In genomic region chr5:1374030-1374679, GRCh38 we compare ENCODE assay signal across 21 cellular contexts.
"Had no signal": no experiment of that assay in that cellular context is flagged by ENCODE, and none has a peak within 500 bp of the region (broad histone marks: within the 10 kb centered on the region; RNA-seq: fewer than 3 reads in every experiment).

No MANE protein-coding gene starts in this region.

- H3K4me1 ChIP-seq: body of pancreas, esophagus muscularis mucosa, right lobe of liver, vagina had no signal

- DNase-seq: activated CD4-positive, alpha-beta T cell treated with anti-CD3 and anti-CD28 coated beads for 1 hour; activated CD4-positive, alpha-beta T cell treated with anti-CD3 and anti-CD28 coated beads, Interleukin-2, amount 50 U/mL, for 1 hour; activated gamma-delta T cell treated with Interleukin-2 at 50 U/mL for 16 hours; activated T-cell treated with anti-CD3 and anti-CD28 coated beads, Interleukin-2, amount 50 U/mL, for 1 hour; anterior cingulate cortex; effector memory CD4-positive, alpha-beta T cell; hypothalamus; left cardiac atrium; midbrain; occipital lobe; stimulated activated CD4-positive, alpha-beta T cell treated with anti-CD3 and anti-CD28 coated beads, Interleukin-2, amount 100 ng/mL, for 24 hours; stimulated activated naive CD4-positive, alpha-beta T cell treated with Interleukin-2 at 50 U/mL for 16 hours; T-helper 9 cell had no signal

- H3K27ac ChIP-seq: body of pancreas, esophagus muscularis mucosa, right lobe of liver, skin epidermis, thoracic aorta, vagina had no signal

- H3K36me3 Mint-ChIP-seq: activated naive CD4-positive, alpha-beta T cell treated with anti-CD3 and anti-CD28 coated beads, Interleukin-2, amount 50 U/mL, for 24 hours; type B pancreatic cell had no signal

- H3K4me3 Mint-ChIP-seq: activated naive CD4-positive, alpha-beta T cell treated with anti-CD3 and anti-CD28 coated beads, Interleukin-2, amount 50 U/mL, for 24 hours; type B pancreatic cell had no signal

- H3K27ac Mint-ChIP-seq: activated naive CD4-positive, alpha-beta T cell treated with anti-CD3 and anti-CD28 coated beads, Interleukin-2, amount 50 U/mL, for 24 hours; type B pancreatic cell had no signal

- H3K9me3 ChIP-seq: body of pancreas, esophagus muscularis mucosa, right lobe of liver, thoracic aorta, vagina had no signal

- H3K4me3 ChIP-seq: body of pancreas, esophagus muscularis mucosa, right lobe of liver, skin epidermis, thoracic aorta, vagina had no signal

- H3K9me3 Mint-ChIP-seq: activated naive CD4-positive, alpha-beta T cell treated with anti-CD3 and anti-CD28 coated beads, Interleukin-2, amount 50 U/mL, for 24 hours; type B pancreatic cell had no signal

- H3K27me3 ChIP-seq: body of pancreas, right lobe of liver, vagina had no signal

- H3K36me3 ChIP-seq: esophagus muscularis mucosa, right lobe of liver, thoracic aorta, vagina had no signal

- ATAC-seq: left cardiac atrium had no signal

- H3K4me1 Mint-ChIP-seq: activated naive CD4-positive, alpha-beta T cell treated with anti-CD3 and anti-CD28 coated beads, Interleukin-2, amount 50 U/mL, for 24 hours had no signal

- H3K27me3 Mint-ChIP-seq: activated naive CD4-positive, alpha-beta T cell treated with anti-CD3 and anti-CD28 coated beads, Interleukin-2, amount 50 U/mL, for 24 hours had no signal
